Comparison of ENCODE assay signal across 18 cellular contexts in the genomic region with DNA sequence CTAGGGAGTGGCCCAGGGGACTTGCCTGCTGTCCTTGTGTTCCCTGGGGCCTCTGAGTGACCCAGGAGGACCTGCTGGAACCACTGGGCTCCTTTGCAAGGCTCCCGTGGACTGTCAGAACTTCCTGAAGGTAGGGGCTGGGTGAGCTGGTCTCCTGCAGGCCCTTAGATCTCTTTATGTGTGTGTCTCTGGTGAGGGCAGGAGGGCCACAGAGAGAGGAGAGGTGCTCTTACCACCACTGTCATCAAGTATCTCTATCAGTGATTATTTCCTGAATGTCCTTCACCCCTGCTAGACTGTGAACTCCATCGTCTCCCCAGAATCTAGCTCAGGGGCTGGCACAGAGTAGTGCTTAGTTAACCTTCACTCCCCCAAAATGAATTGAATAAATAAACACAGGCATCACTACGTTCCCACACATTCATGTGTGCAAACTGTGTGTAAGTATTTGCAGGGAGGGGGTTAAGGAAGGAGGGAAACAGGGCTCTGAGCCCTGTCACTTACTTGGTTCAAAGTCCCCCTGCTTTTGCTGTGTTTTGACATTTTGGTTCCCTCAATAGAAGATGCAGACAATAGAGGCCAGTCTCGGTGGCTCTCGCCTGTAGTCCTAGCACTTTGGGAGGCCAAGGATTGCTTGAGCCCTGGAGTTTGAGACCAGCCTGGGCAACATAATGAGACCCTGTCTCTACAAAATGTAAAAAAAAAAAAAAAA.
DNase-seq lines count a peak whose midpoint lies in the region; FAIRE-seq and TF ChIP-seq lines count a peak whose summit lies in the region.
"Had no signal": no experiment of that assay in that cellular context is flagged by ENCODE, and none has a peak within 500 bp of the region (broad histone marks: within the 10 kb centered on the region; RNA-seq: fewer than 3 reads in every experiment).

No MANE protein-coding gene starts in this region.

- no peaks in the 10 kb centered on the region for H3K27me3 Mint-ChIP-seq in type B pancreatic cell

- no peak overlapping the region for H3K23ac ChIP-seq in mesenchymal stem cell (ENCODE audit: low read length in 2 of 2)

- no peak overlapping the region for H2BK5ac ChIP-seq in mesenchymal stem cell (ENCODE audit: low read depth, low read length, poor library complexity, severe bottlenecking)

- no peak for FAIRE-seq in frontal cortex (lab: Jason Lieb, UNC)
- FAIRE-seq: A549, H54 had no signal

- H2BK15ac ChIP-seq in mesenchymal stem cell (ENCODE audit: low read depth, poor library complexity, severe bottlenecking), result no peak overlapping the region

- H3K27ac ChIP-seq in mesenchymal stem cell (ENCODE audit: low read length, poor library complexity, severe bottlenecking), result no peak overlapping the region
- no peak overlapping the region for H3K27ac ChIP-seq in right atrium auricular region
- H3K27ac ChIP-seq: 22Rv1, A549, BLaER1 had no signal

- peaks cover 4% of the 10 kb centered on the region for H3K4me1 Mint-ChIP-seq in type B pancreatic cell (ENCODE audit: unreplicated experiment)
- H3K4me1 Mint-ChIP-seq: CD4-positive, alpha-beta memory T cell had no signal

- H3K18ac ChIP-seq in mesenchymal stem cell (ENCODE audit: low read depth in 1 of 2, low read length in 2 of 2), result no peak overlapping the region

- H3K4me3 Mint-ChIP-seq in type B pancreatic cell, result no peak overlapping the region
- H3K4me3 Mint-ChIP-seq: CD14-positive monocyte; CD4-positive, alpha-beta memory T cell; GM23338 had no signal

- H4K8ac ChIP-seq in mesenchymal stem cell (ENCODE audit: low read length), result no peak overlapping the region

- no peaks in the 10 kb centered on the region for H3K27me3 ChIP-seq in mesenchymal stem cell (ENCODE audit: control insufficient read depth in 1 of 2, insufficient read depth in 1 of 2, low read length in 2 of 2)
- H3K27me3 ChIP-seq in right atrium auricular region, result no peaks in the 10 kb centered on the region
- H3K27me3 ChIP-seq: BLaER1 had no signal

- no peak for TF ChIP-seq CTCF in type B pancreatic cell (conservative IDR thresholded peaks at IDR 0.05)
- no peak for TF ChIP-seq CTCF in right atrium auricular region (IDR thresholded peaks at IDR 0.05)

- no peak overlapping the region for H4K91ac ChIP-seq in mesenchymal stem cell (ENCODE audit: low read length)

- peak; percentile 49 for DNase-seq in activated CD8-positive, alpha-beta memory T cell treated with anti-CD3 and anti-CD28 coated beads for 24 hours
- no peak for DNase-seq in activated CD8-positive, alpha-beta memory T cell treated with anti-CD3 and anti-CD28 coated beads, Interleukin-2, amount 50 U/mL, for 4 hours
- DNase-seq in activated CD8-positive, alpha-beta memory T cell treated with anti-CD3 and anti-CD28 coated beads, Interleukin-2, amount 50 U/mL, for 48 hours, result peak; percentile 41
- DNase-seq in mesenchymal stem cell (no peak), type B pancreatic cell (ENCODE audit: extremely low spot score, unreplicated experiment) (peak; percentile 52), right atrium auricular region (ENCODE audit: low spot score) (no peak), frontal cortex (ENCODE audit: low spot score in 2 of 2) (no peak)
- DNase-seq: Calu3; CD4-positive, alpha-beta memory T cell; DMS79 treated with DMSO at 0.1 percent for 48 hours; GF-D8; HCEC 1CT had no signal

- H2BK12ac ChIP-seq in mesenchymal stem cell (ENCODE audit: low read length in 2 of 2), result no peak overlapping the region

- no peak overlapping the region for H3K4ac ChIP-seq in mesenchymal stem cell (ENCODE audit: low read depth in 1 of 2, low read length in 2 of 2)

- H3K36me3 ChIP-seq in mesenchymal stem cell (ENCODE audit: control insufficient read depth in 1 of 2, insufficient read depth in 2 of 2, low read depth in 1 of 2, low read length in 2 of 2) (no peaks in the 10 kb centered on the region), right atrium auricular region (no peaks in the 10 kb centered on the region)
- H3K36me3 ChIP-seq: BLaER1 had no signal

- H3K9ac ChIP-seq in mesenchymal stem cell (ENCODE audit: low read length), result no peak overlapping the region
- H3K9ac ChIP-seq: BLaER1 had no signal

- H2AFZ ChIP-seq in mesenchymal stem cell (ENCODE audit: low read depth, low read length), result no peak overlapping the region
- H2AFZ ChIP-seq: GM23338 had no signal

- no peak overlapping the region for H3K14ac ChIP-seq in mesenchymal stem cell (ENCODE audit: low read length in 2 of 2)

- 96% methylated on average over 4 of the region's 5 CpGs for WGBS in mesenchymal stem cell

- H3K27ac Mint-ChIP-seq in type B pancreatic cell, result no peak overlapping the region
- H3K27ac Mint-ChIP-seq: CD4-positive, alpha-beta memory T cell; GM23338 had no signal

- peaks cover 4% of the 10 kb centered on the region for H3K36me3 Mint-ChIP-seq in type B pancreatic cell

- no peak overlapping the region for H2BK120ac ChIP-seq in mesenchymal stem cell (ENCODE audit: low read depth, low read length)

- H3K4me1 ChIP-seq in mesenchymal stem cell (ENCODE audit: control insufficient read depth, insufficient read depth, low read depth, low read length) (peaks cover 8% of the 10 kb centered on the region), right atrium auricular region (peaks cover 0 to 14% of the 10 kb centered on the region in 2 donors)

- no peak overlapping the region for H3K4me3 ChIP-seq in mesenchymal stem cell (ENCODE audit: insufficient read depth in 1 of 2, low read depth in 1 of 2, low read length in 2 of 2)
- no peak overlapping the region for H3K4me3 ChIP-seq in right atrium auricular region
- H3K4me3 ChIP-seq: A549, BLaER1, GM23338 had no signal

- peaks cover 14% of the 10 kb centered on the region for H3K9me3 ChIP-seq in mesenchymal stem cell (ENCODE audit: control insufficient read depth, low read length)
- no peaks in the 10 kb centered on the region for H3K9me3 ChIP-seq in right atrium auricular region

- peaks cover 16% of the 10 kb centered on the region for H3K9me3 Mint-ChIP-seq in type B pancreatic cell

- no peaks in the 10 kb centered on the region for H3K79me1 ChIP-seq in mesenchymal stem cell (replicated peaks; ENCODE audit: low read length, poor library complexity, severe bottlenecking)

- no peak overlapping the region for H3K4me2 ChIP-seq in mesenchymal stem cell (ENCODE audit: low read length, poor library complexity, severe bottlenecking)
- H3K4me2 ChIP-seq: A549, BLaER1, GM23338 had no signal

- peak overlapping the region; percentile 35 for H2AK5ac ChIP-seq in mesenchymal stem cell (ENCODE audit: low read length, severe bottlenecking)

Comparison
In these comparisons a context has a peak if more than half of its experiments do, and no peak if none do; other contexts are left out.
1. DNase-seq: peak in activated CD8-positive, alpha-beta memory T cell treated with anti-CD3 and anti-CD28 coated beads for 24 hours (single experiment), activated CD8-positive, alpha-beta memory T cell treated with anti-CD3 and anti-CD28 coated beads, Interleukin-2, amount 50 U/mL, for 48 hours (single experiment) and type B pancreatic cell (single experiment); none in activated CD8-positive, alpha-beta memory T cell treated with anti-CD3 and anti-CD28 coated beads, Interleukin-2, amount 50 U/mL, for 4 hours (single experiment), mesenchymal stem cell (single experiment), right atrium auricular region (single experiment) and frontal cortex (0 of 2).